Comparison of ENCODE assay signal across 2 cellular contexts in the genomic region with DNA sequence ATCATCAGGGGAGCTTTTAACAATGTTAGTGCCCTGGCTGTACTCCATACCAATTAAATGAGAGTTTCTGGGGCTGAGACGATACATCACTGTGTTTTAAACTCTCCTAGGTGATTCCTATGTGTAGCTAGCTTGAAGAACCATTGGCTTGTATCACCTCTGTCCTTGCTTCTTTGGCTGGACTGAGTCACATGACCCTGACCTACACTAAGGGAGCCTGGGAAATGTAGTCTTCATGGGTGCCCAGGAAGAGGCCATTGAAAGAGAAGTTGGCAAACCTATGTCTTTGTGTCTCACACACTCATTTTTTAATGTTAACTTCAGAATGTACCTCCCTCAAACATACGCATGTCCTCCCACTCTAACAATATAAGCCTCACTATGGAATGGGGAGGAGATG.
TF ChIP-seq lines count a peak whose summit lies in the region.

No MANE protein-coding gene starts in this region.

TF ChIP-seq in K562, 482 proteins besides CTCF, POLR2A, EP300 and RAD21:
- TF ChIP-seq, protein P1, sequence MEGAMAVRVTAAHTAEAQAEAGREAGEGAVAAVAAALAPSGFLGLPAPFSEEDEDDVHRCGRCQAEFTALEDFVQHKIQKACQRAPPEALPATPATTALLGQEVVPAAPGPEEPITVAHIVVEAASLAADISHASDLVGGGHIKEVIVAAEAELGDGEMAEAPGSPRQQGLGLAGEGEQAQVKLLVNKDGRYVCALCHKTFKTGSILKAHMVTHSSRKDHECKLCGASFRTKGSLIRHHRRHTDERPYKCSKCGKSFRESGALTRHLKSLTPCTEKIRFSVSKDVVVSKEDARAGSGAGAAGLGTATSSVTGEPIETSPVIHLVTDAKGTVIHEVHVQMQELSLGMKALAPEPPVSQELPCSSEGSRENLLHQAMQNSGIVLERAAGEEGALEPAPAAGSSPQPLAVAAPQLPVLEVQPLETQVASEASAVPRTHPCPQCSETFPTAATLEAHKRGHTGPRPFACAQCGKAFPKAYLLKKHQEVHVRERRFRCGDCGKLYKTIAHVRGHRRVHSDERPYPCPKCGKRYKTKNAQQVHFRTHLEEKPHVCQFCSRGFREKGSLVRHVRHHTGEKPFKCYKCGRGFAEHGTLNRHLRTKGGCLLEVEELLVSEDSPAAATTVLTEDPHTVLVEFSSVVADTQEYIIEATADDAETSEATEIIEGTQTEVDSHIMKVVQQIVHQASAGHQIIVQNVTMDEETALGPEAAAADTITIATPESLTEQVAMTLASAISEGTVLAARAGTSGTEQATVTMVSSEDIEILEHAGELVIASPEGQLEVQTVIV (CRISPR knock-in tag; IDR thresholded peaks at IDR 0.05; ENCODE audit: borderline replicate concordance) = no peak
- TF ChIP-seq HCFC1 (IDR thresholded peaks at IDR 0.05; ENCODE audit: low read depth, low read length) (peak; percentile 47; the same call in 1 of the 2 replicates), CBX2 (IDR thresholded peaks at IDR 0.05; ENCODE audit: insufficient read depth, low read length, poor library complexity, severe bottlenecking) (no peak)
- TF ChIP-seq, protein P2, sequence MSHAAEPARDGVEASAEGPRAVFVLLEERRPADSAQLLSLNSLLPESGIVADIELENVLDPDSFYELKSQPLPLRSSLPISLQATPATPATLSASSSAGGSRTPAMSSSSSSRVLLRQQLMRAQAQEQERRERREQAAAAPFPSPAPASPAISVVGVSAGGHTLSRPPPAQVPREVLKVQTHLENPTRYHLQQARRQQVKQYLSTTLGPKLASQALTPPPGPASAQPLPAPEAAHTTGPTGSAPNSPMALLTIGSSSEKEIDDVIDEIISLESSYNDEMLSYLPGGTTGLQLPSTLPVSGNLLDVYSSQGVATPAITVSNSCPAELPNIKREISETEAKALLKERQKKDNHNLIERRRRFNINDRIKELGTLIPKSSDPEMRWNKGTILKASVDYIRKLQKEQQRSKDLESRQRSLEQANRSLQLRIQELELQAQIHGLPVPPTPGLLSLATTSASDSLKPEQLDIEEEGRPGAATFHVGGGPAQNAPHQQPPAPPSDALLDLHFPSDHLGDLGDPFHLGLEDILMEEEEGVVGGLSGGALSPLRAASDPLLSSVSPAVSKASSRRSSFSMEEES (CRISPR knock-in tag; IDR thresholded peaks at IDR 0.05) = peak; percentile 55
- TF ChIP-seq, protein P3, sequence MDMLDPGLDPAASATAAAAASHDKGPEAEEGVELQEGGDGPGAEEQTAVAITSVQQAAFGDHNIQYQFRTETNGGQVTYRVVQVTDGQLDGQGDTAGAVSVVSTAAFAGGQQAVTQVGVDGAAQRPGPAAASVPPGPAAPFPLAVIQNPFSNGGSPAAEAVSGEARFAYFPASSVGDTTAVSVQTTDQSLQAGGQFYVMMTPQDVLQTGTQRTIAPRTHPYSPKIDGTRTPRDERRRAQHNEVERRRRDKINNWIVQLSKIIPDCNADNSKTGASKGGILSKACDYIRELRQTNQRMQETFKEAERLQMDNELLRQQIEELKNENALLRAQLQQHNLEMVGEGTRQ (CRISPR knock-in tag; IDR thresholded peaks at IDR 0.05) = peak; percentile 56; the same call in 1 of the 2 replicates

TF ChIP-seq in HEK293T, 16 proteins besides CTCF, POLR2A, EP300 and RAD21:
- TF ChIP-seq, protein P4, sequence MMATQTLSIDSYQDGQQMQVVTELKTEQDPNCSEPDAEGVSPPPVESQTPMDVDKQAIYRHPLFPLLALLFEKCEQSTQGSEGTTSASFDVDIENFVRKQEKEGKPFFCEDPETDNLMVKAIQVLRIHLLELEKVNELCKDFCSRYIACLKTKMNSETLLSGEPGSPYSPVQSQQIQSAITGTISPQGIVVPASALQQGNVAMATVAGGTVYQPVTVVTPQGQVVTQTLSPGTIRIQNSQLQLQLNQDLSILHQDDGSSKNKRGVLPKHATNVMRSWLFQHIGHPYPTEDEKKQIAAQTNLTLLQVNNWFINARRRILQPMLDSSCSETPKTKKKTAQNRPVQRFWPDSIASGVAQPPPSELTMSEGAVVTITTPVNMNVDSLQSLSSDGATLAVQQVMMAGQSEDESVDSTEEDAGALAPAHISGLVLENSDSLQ (IDR thresholded peaks at IDR 0.05) = no peak
- TF ChIP-seq HDGF (IDR thresholded peaks at IDR 0.05; ENCODE audit: borderline replicate concordance) (no peak), FOXM1 (IDR thresholded peaks at IDR 0.05; ENCODE audit: borderline replicate concordance) (no peak), NFRKB (IDR thresholded peaks at IDR 0.05) (no peak), LEF1 (IDR thresholded peaks at IDR 0.05; ENCODE audit: borderline replicate concordance) (no peak)
